In genomic region chr10:61943699-61944444, GRCh38 we compare ENCODE assay signal across 9 cellular contexts. TPM values are rescaled to one million over a fixed set of nuclear protein-coding genes. Genes with fewer than 3 reads are reported as not detected.
DNase-seq lines count a peak whose midpoint lies in the region; ATAC-seq, FAIRE-seq and TF ChIP-seq lines count a peak whose summit lies in the region.
"Had no signal": no experiment of that assay in that cellular context is flagged by ENCODE, and none has a peak within 500 bp of the region (broad histone marks: within the 10 kb centered on the region; RNA-seq: fewer than 3 reads in every experiment).

No MANE protein-coding gene starts in this region.

- peak; percentile 36 for ATAC-seq in GM19372 (IDR thresholded peaks at IDR 0.05; ENCODE audit: low read depth, unreplicated experiment)
- peak; percentile 35 for ATAC-seq in HG03575 (IDR thresholded peaks at IDR 0.05; ENCODE audit: extremely low read depth, insufficient number of reproducible peaks, low FRiP score, unreplicated experiment)
- no peak for ATAC-seq in thoracic aorta (ENCODE audit: insufficient number of reproducible peaks, low FRiP score, low read depth)
- ATAC-seq: HCT116 had no signal

- H3K4me3 ChIP-seq in ascending aorta (peak overlapping the region in 1 of 2 donors; percentile 32), kidney (ENCODE audit: low read length in 2 of 2) (peak overlapping the region in 1 of 2 donors; percentile 11), thoracic aorta (peak overlapping the region; percentile 63)

- DNase-seq in AG20443 (ENCODE audit: low spot score) (peak; percentile 35), ascending aorta (ENCODE audit: low spot score in 2 of 2) (no peak), kidney (no peak), thoracic aorta (ENCODE audit: low spot score) (no peak), activated gamma-delta T cell treated with Interleukin-2 at 50 U/mL for 16 hours (no peak), NK-92 (lab: John Stamatoyannopoulos, UW; ENCODE audit: unreplicated experiment) (no peak)

- intact Hi-C loops in ascending aorta (cut with DNase I): loop anchor here (2.0 to 5.0 kb wide), 2 partner anchors 49 to 93 kb away; no protein-coding TSS in a partner anchor
- intact Hi-C loops in kidney (cut with DNase I): no loop called here

- peak overlapping the region; percentile 79 for H3K27ac ChIP-seq in ascending aorta
- H3K27ac ChIP-seq in kidney (ENCODE audit: low read depth in 2 of 2, low read length in 2 of 2): peak overlapping the region; percentile 66 to 72
- peak overlapping the region; percentile 87 to 95 for H3K27ac ChIP-seq in thoracic aorta

- peak; percentile 83 for FAIRE-seq in kidney (lab: Jason Lieb, UNC)

- H3K9me3 ChIP-seq in ascending aorta: no peaks in the 10 kb centered on the region
- no peaks in the 10 kb centered on the region for H3K9me3 ChIP-seq in kidney (ENCODE audit: control insufficient read depth in 1 of 2, low read length in 2 of 2)
- H3K9me3 ChIP-seq in thoracic aorta: no peaks in the 10 kb centered on the region

- TF ChIP-seq CTCF in ascending aorta (IDR thresholded peaks at IDR 0.05) (peak in 2 of 3 experiments; percentile 21 to 22), kidney (IDR thresholded peaks at IDR 0.05; ENCODE audit: borderline replicate concordance, extremely low read depth, insufficient read depth) (no peak), thoracic aorta (IDR thresholded peaks at IDR 0.05) (peak; percentile 23)

- H3K27me3 ChIP-seq in ascending aorta: no peaks in the 10 kb centered on the region
- H3K27me3 ChIP-seq in thoracic aorta (replicated peaks; ENCODE audit: insufficient read depth): no peaks in the 10 kb centered on the region

- H3K4me1 ChIP-seq in ascending aorta: peaks cover 6 to 48% of the 10 kb centered on the region in 2 donors
- peaks cover 4 to 24% of the 10 kb centered on the region in 2 donors for H3K4me1 ChIP-seq in kidney (ENCODE audit: control insufficient read depth in 1 of 2, insufficient read depth in 1 of 2, low read depth in 1 of 2, low read length in 2 of 2)
- H3K4me1 ChIP-seq in thoracic aorta (ENCODE audit: control insufficient read depth in 1 of 2, low read depth in 2 of 2): peaks cover 55 to 56% of the 10 kb centered on the region in 2 donors

- no peak overlapping the region for H3K9ac ChIP-seq in kidney (ENCODE audit: low read length in 2 of 2)

- H3K36me3 ChIP-seq in ascending aorta (no peaks in the 10 kb centered on the region), kidney (ENCODE audit: control insufficient read depth in 1 of 2, insufficient read depth in 2 of 2, low read length in 2 of 2) (peaks cover 0 to 2% of the 10 kb centered on the region in 2 donors), thoracic aorta (no peaks in the 10 kb centered on the region)

RNA-seq across cellular contexts. Expression of gene ARID5B, which starts 42.4 kb away (rescaled TPM):
- total RNA-seq in ascending aorta (92.5 TPM), kidney (77.9 TPM), thoracic aorta (10 to 100 TPM; 60.7 to 80.4 TPM)
- polyA plus RNA-seq in kidney (ENCODE audit: insufficient read depth, low read depth, low replicate concordance): 8.6 TPM
